Comparison of ENCODE assay signal across 24 cellular contexts in genomic region chr11:2442554-2442953, GRCh38. TPM values are rescaled to one million over a fixed set of nuclear protein-coding genes. Genes with fewer than 3 reads are reported as not detected.
DNase-seq lines count a peak whose midpoint lies in the region; ATAC-seq, FAIRE-seq and TF ChIP-seq lines count a peak whose summit lies in the region.
"Had no signal": no experiment of that assay in that cellular context is flagged by ENCODE, and none has a peak within 500 bp of the region (broad histone marks: within the 10 kb centered on the region; RNA-seq: fewer than 3 reads in every experiment).

No MANE protein-coding gene starts in this region.

- H3K9ac ChIP-seq in K562 (ENCODE audit: insufficient read depth in 1 of 2, low read depth in 2 of 2, low read length in 2 of 2): no peak overlapping the region
- H3K9ac ChIP-seq: neural progenitor cell had no signal

- H3K79me2 ChIP-seq in K562 (ENCODE audit: control insufficient read depth, insufficient read depth, low read length): no peaks in the 10 kb centered on the region
- H3K79me2 ChIP-seq in OCI-LY7 (ENCODE audit: insufficient read depth, low read depth, low read length): no peaks in the 10 kb centered on the region

- no peak overlapping the region for H3K4me2 ChIP-seq in K562 (ENCODE audit: insufficient read depth, low read length)
- H3K4me2 ChIP-seq in OCI-LY7 (ENCODE audit: low read length): no peak overlapping the region
- H3K4me2 ChIP-seq: neural progenitor cell had no signal

- in situ Hi-C loops in K562 (cut with MboI): no loop called here

- H4K20me1 ChIP-seq in K562 (replicated peaks; ENCODE audit: control insufficient read depth, insufficient read depth, low read length): peaks cover 9% of the 10 kb centered on the region
- no peaks in the 10 kb centered on the region for H4K20me1 ChIP-seq in OCI-LY7 (ENCODE audit: insufficient read depth, low read length)

- intact Hi-C loops in K562 (cut with micrococcal nuclease) (no loop called here), OCI-LY7 (cut with micrococcal nuclease; ENCODE audit: unreplicated experiment) (no loop called here), left ventricle myocardium inferior (cut with micrococcal nuclease) (no loop called here)

- no peak for FAIRE-seq in K562 (lab: Jason Lieb, UNC)

- no peak overlapping the region for H2AFZ ChIP-seq in K562 (ENCODE audit: low read depth, low read length)
- no peak overlapping the region for H2AFZ ChIP-seq in OCI-LY7 (ENCODE audit: low read length)
- H2AFZ ChIP-seq: neural progenitor cell had no signal

- H3K9me3 ChIP-seq in K562 (replicated peaks; ENCODE audit: control insufficient read depth, insufficient read depth, low read depth, low read length) (no peaks in the 10 kb centered on the region), OCI-LY7 (ENCODE audit: low read length) (no peaks in the 10 kb centered on the region), left ventricle myocardium inferior (replicated peaks) (peaks cover 16% of the 10 kb centered on the region)
- H3K9me3 ChIP-seq: gastrocnemius medialis, vagina had no signal

- 0% methylated on average over 1 of the region's 1 CpG for WGBS in K562 (ENCODE audit: insufficient coverage, low coverage, missing lambda C conversion rate)

- TF ChIP-seq RAD21 in K562 (CRISPR knock-in tag; conservative IDR thresholded peaks at IDR 0.05 in 1 of 2, IDR thresholded peaks at IDR 0.05 in 1 of 2): no peak

- no peak for TF ChIP-seq CTCF in K562 (IDR thresholded peaks at IDR 0.05 in 2 of 3, conservative IDR thresholded peaks at IDR 0.05 in 1 of 3; ENCODE audit: insufficient read depth in 2 of 3, low read depth in 1 of 3, low read length in 3 of 3)
- no peak for TF ChIP-seq CTCF in OCI-LY7 (conservative IDR thresholded peaks at IDR 0.05; ENCODE audit: low read length)
- no peak for TF ChIP-seq CTCF in left ventricle myocardium inferior (IDR thresholded peaks at IDR 0.05; ENCODE audit: borderline replicate concordance)

- POLR2A ChIA-PET in K562 (lab: Yijun Ruan, JAX) (no interaction called here), OCI-LY7 (lab: Charles Lee) (no interaction called here)

- H3K27ac ChIP-seq in K562 (ENCODE audit: extremely low read depth, low read depth, low read length): no peak overlapping the region
- H3K27ac ChIP-seq in OCI-LY7 (ENCODE audit: low read depth, low read length, poor library complexity, severe bottlenecking): no peak overlapping the region
- H3K27ac ChIP-seq in left ventricle myocardium inferior (replicated peaks): no peak overlapping the region
- H3K27ac ChIP-seq: esophagus muscularis mucosa, gastrocnemius medialis, neural progenitor cell, SK-N-MC, vagina had no signal

- no peak for TF ChIP-seq POLR2A in K562 (conservative IDR thresholded peaks at IDR 0.05)

- no peaks in the 10 kb centered on the region for H3K9me2 ChIP-seq in OCI-LY7 (ENCODE audit: insufficient read depth, low read length)

- H3K36me3 ChIP-seq in K562 (ENCODE audit: control insufficient read depth, insufficient read depth, low read length) (no peaks in the 10 kb centered on the region), OCI-LY7 (ENCODE audit: insufficient read depth, low read length) (no peaks in the 10 kb centered on the region), left ventricle myocardium inferior (no peaks in the 10 kb centered on the region)
- H3K36me3 ChIP-seq: esophagus muscularis mucosa, gastrocnemius medialis, neural progenitor cell, vagina had no signal

- H3K4me1 ChIP-seq in K562 (replicated peaks in 1 of 2; ENCODE audit: control insufficient read depth in 2 of 2, insufficient read depth in 2 of 2, low read length in 2 of 2) (peaks cover 0 to 22% of the 10 kb centered on the region in 2 experiments; a peak in 2 of 5 replicates), OCI-LY7 (ENCODE audit: insufficient read depth, low read length, poor library complexity, severe bottlenecking) (peaks cover 19% of the 10 kb centered on the region), left ventricle myocardium inferior (peaks cover 29% of the 10 kb centered on the region)
- H3K4me1 ChIP-seq: gastrocnemius medialis, neural progenitor cell had no signal

- peaks cover 0 to 26% of the 10 kb centered on the region in 2 experiments; a peak in 3 of 5 replicates for H3K27me3 ChIP-seq in K562 (ENCODE audit: control insufficient read depth in 2 of 2, insufficient read depth in 2 of 2, low read length in 2 of 2)
- H3K27me3 ChIP-seq in left ventricle myocardium inferior (ENCODE audit: low read depth): peaks cover 27% of the 10 kb centered on the region

- H3K4me3 ChIP-seq in K562 (no peak overlapping the region), OCI-LY7 (ENCODE audit: low read depth, low read length, poor library complexity, severe bottlenecking) (no peak overlapping the region), left ventricle myocardium inferior (no peak overlapping the region)
- H3K4me3 ChIP-seq: esophagus muscularis mucosa, gastrocnemius medialis, neural progenitor cell, SK-N-MC, vagina had no signal

- ATAC-seq in K562: no peak
- ATAC-seq: activated naive CD4-positive, alpha-beta T cell treated with anti-CD3 and anti-CD28 coated beads, Interleukin-2, amount 50 U/mL, for 72 hours; gastrocnemius medialis; stimulated activated effector memory CD8-positive, alpha-beta T cell treated with anti-CD3 and anti-CD28 coated beads, Interleukin-12 subunit alpha, Interleukin-12 subunit beta, amount 100 ng/mL, for 72 hours had no signal

- BruUV-seq in K562 (replicated peaks; lab: Mats Ljungman, UMichigan) (no TSS peak), OCI-LY7 (replicated peaks; lab: Mats Ljungman, UMichigan) (no TSS peak)

- no peaks in the 10 kb centered on the region for H3K9me1 ChIP-seq in K562 (ENCODE audit: control insufficient read depth, insufficient read depth, low read length)

- TF ChIP-seq EP300 in K562 (IDR thresholded peaks at IDR 0.05; ENCODE audit: low read length): no peak

- CTCF ChIA-PET in K562 (lab: Yijun Ruan, JAX; ENCODE audit: low intra/inter-chr PET ratio): no interaction called here
- CTCF ChIA-PET in OCI-LY7 (lab: Charles Lee; ENCODE audit: unreplicated experiment): no interaction called here

- peak; percentile 1 for DNase-seq in stimulated activated CD4-positive, alpha-beta T cell treated with anti-CD3 and anti-CD28 coated beads, Interleukin-4, amount 100 ng/mL, for 1 hour
- DNase-seq in stimulated activated CD4-positive, alpha-beta T cell treated with anti-CD3 and anti-CD28 coated beads, Interleukin-1b, Interleukin-23, amount 100 ng/mL, for 48 hours: no peak
- DNase-seq in NCI-H1105 (lab: John Stamatoyannopoulos, UW): peak; percentile 55
- DNase-seq in K562 (ENCODE audit: extremely low read depth in 1 of 4, low spot score in 3 of 4): no peak
- DNase-seq in OCI-LY7 (ENCODE audit: low spot score): no peak
- DNase-seq in left ventricle myocardium inferior: no peak
- DNase-seq in effector CD8-positive, alpha-beta T cell (lab: John Stamatoyannopoulos, UW): no peak
- DNase-seq: activated T-cell treated with anti-CD3 and anti-CD28 coated beads, Interleukin-2, amount 50 U/mL, for 48 hours; cerebellar nuclear complex; gastrocnemius medialis; GF-D8; hypothalamus; NCI-H2029 treated with DMSO at 0.1 percent for 48 hours; NCI-H446 had no signal

RNA-seq across cellular contexts. Expression of gene TRPM5, which starts 1.8 kb away (rescaled TPM):
- total RNA-seq in K562 (2011; cell fraction: chromatin; rRNA removed; ENCODE audit: low replicate concordance): not detected in 2 replicates
- not detected in 2 replicates for total RNA-seq in K562 (2011; cell fraction: nucleolus; rRNA removed)
- not detected in 2 replicates for total RNA-seq in K562 (2011; cell fraction: nucleoplasm; rRNA removed)
- total RNA-seq in K562 (2014; rRNA removed): not detected in 2 replicates
- not detected in 2 replicates for total RNA-seq in K562 (2014; rRNA removed; fragmentation: Illumina TruSeq; extraction: Trizol)
- not detected in 2 replicates for total RNA-seq in K562 (2015; rRNA removed; fragmentation: Illumina TruSeq; extraction: Trizol)
- not detected in 2 replicates for total RNA-seq in K562 (2021)
- polyA plus RNA-seq in K562 (2011; rRNA removed): not detected in 2 replicates
- not detected in 2 replicates for polyA plus RNA-seq in K562 (2011; cell fraction: cytosol; rRNA removed)
- not detected in 2 replicates for polyA plus RNA-seq in K562 (2011; cell fraction: nucleus; rRNA removed)
- polyA plus RNA-seq in K562 (2012): 0.03 TPM in 1 of 2 replicates, not detected in the other
- not detected in 2 replicates for polyA plus RNA-seq in K562 (2014; fragmentation: Illumina TruSeq; extraction: Trizol)
- not detected for polyA plus RNA-seq in K562 (2014; fragmentation: Nextera tagmentation; extraction: Ambion mirVana)
- polyA plus RNA-seq in K562 (2014; rRNA removed): not detected in 2 replicates
- not detected in 2 replicates for polyA minus RNA-seq in K562 (2011; rRNA and poly(A)+ RNA removed)
- not detected in 2 replicates for polyA minus RNA-seq in K562 (2011; cell fraction: cytosol; rRNA and poly(A)+ RNA removed)
- not detected in 2 replicates for polyA minus RNA-seq in K562 (2011; cell fraction: nucleus; rRNA and poly(A)+ RNA removed)
- not detected in 2 replicates for total RNA-seq in OCI-LY7 (2014; rRNA removed; shearing (Covaris generic))
- total RNA-seq in OCI-LY7 (2022): not detected in 2 replicates
- total RNA-seq in left ventricle myocardium inferior: not detected
- total RNA-seq: activated naive CD4-positive, alpha-beta T cell treated with anti-CD3 and anti-CD28 coated beads, Interleukin-2, amount 50 U/mL, for 72 hours; aorta; esophagus muscularis mucosa; gastrocnemius medialis; RPMI7951; temporal lobe; vagina had no signal
- polyA plus RNA-seq: liver had no signal

RNA-seq across cellular contexts. Expression of gene KCNQ1, which starts 2.3 kb away (rescaled TPM):
- total RNA-seq in K562 (2011; cell fraction: chromatin; rRNA removed; ENCODE audit: low replicate concordance): not detected in 2 replicates
- total RNA-seq in K562 (2011; cell fraction: nucleolus; rRNA removed): not detected in 2 replicates
- not detected in 2 replicates for total RNA-seq in K562 (2011; cell fraction: nucleoplasm; rRNA removed)
- total RNA-seq in K562 (2014; rRNA removed) (not detected in 2 replicates), K562 (2014; rRNA removed; fragmentation: Illumina TruSeq; extraction: Trizol) (not detected in 2 replicates), K562 (2015; rRNA removed; fragmentation: Illumina TruSeq; extraction: Trizol) (not detected in 2 replicates), K562 (2021) (0.44 and 0.45 TPM in 2 replicates), OCI-LY7 (2022) (1.3 and 1.8 TPM in 2 replicates), left ventricle myocardium inferior (41.8 TPM)
- polyA plus RNA-seq in K562 (2011; rRNA removed) (not detected in 2 replicates), K562 (2014; fragmentation: Illumina TruSeq; extraction: Trizol) (not detected in 2 replicates), K562 (2014; fragmentation: Nextera tagmentation; extraction: Ambion mirVana) (not detected), K562 (2014; rRNA removed) (not detected in 2 replicates)
- polyA plus RNA-seq in K562 (2011; cell fraction: cytosol; rRNA removed): 0.01 and 0.06 TPM in 2 replicates
- polyA plus RNA-seq in K562 (2011; cell fraction: nucleus; rRNA removed): not detected in 2 replicates
- polyA plus RNA-seq in K562 (2012): not detected in 2 replicates
- polyA minus RNA-seq in K562 (2011; rRNA and poly(A)+ RNA removed): not detected in 2 replicates
- not detected in 2 replicates for polyA minus RNA-seq in K562 (2011; cell fraction: cytosol; rRNA and poly(A)+ RNA removed)
- polyA minus RNA-seq in K562 (2011; cell fraction: nucleus; rRNA and poly(A)+ RNA removed): 0.13 TPM in 1 of 2 replicates, not detected in the other
- 0.22 and 0.72 TPM in 2 replicates for total RNA-seq in OCI-LY7 (2014; rRNA removed; shearing (Covaris generic))
- total RNA-seq: RPMI7951 had no signal

RNA-seq across cellular contexts. Expression of gene TSSC4, which starts 42.0 kb away (rescaled TPM):
- total RNA-seq in K562 (2011; cell fraction: chromatin; rRNA removed; ENCODE audit: low replicate concordance): 7.2 and 32.5 TPM in 2 replicates
- 37.2 and 47.1 TPM in 2 replicates for total RNA-seq in K562 (2011; cell fraction: nucleolus; rRNA removed)
- 21.3 and 24.4 TPM in 2 replicates for total RNA-seq in K562 (2011; cell fraction: nucleoplasm; rRNA removed)
- total RNA-seq in K562 (2014; rRNA removed) (53.4 and 63.9 TPM in 2 replicates), K562 (2014; rRNA removed; fragmentation: Illumina TruSeq; extraction: Trizol) (3.7 and 4.7 TPM in 2 replicates), K562 (2015; rRNA removed; fragmentation: Illumina TruSeq; extraction: Trizol) (35.3 and 35.5 TPM in 2 replicates), K562 (2021) (49.0 and 54.2 TPM in 2 replicates), OCI-LY7 (2022) (41.3 and 50.9 TPM in 2 replicates), left ventricle myocardium inferior (31.7 TPM)
- polyA plus RNA-seq in K562 (2011; rRNA removed) (11.0 and 16.2 TPM in 2 replicates), K562 (2014; fragmentation: Illumina TruSeq; extraction: Trizol) (6.2 and 22.8 TPM in 2 replicates), K562 (2014; fragmentation: Nextera tagmentation; extraction: Ambion mirVana) (1 to 10 TPM in 1 of 2 experiments, under 1 TPM in 1; 0.41 to 2.8 TPM), K562 (2014; rRNA removed) (29.1 and 32.5 TPM in 2 replicates)
- polyA plus RNA-seq in K562 (2011; cell fraction: cytosol; rRNA removed): 17.0 and 45.2 TPM in 2 replicates
- polyA plus RNA-seq in K562 (2011; cell fraction: nucleus; rRNA removed): 24.0 and 35.2 TPM in 2 replicates
- 37.3 and 42.1 TPM in 2 replicates for polyA plus RNA-seq in K562 (2012)
- 5.8 and 8.2 TPM in 2 replicates for polyA minus RNA-seq in K562 (2011; rRNA and poly(A)+ RNA removed)
- 13.1 and 16.7 TPM in 2 replicates for polyA minus RNA-seq in K562 (2011; cell fraction: cytosol; rRNA and poly(A)+ RNA removed)
- polyA minus RNA-seq in K562 (2011; cell fraction: nucleus; rRNA and poly(A)+ RNA removed): 26.9 and 33.5 TPM in 2 replicates
- total RNA-seq in OCI-LY7 (2014; rRNA removed; shearing (Covaris generic)): 40.4 and 43.5 TPM in 2 replicates

Comparison
In these comparisons a context has a peak if more than half of its experiments do, and no peak if none do; other contexts are left out.
1. DNase-seq: peak in stimulated activated CD4-positive, alpha-beta T cell treated with anti-CD3 and anti-CD28 coated beads, Interleukin-4, amount 100 ng/mL, for 1 hour (single experiment) and NCI-H1105 (single experiment); none in stimulated activated CD4-positive, alpha-beta T cell treated with anti-CD3 and anti-CD28 coated beads, Interleukin-1b, Interleukin-23, amount 100 ng/mL, for 48 hours (single experiment), K562 (0 of 4), OCI-LY7 (single experiment), left ventricle myocardium inferior (single experiment) and effector CD8-positive, alpha-beta T cell (single experiment).
2. RNA of gene KCNQ1, which starts 2.3 kb away (total RNA-seq): 41.8 TPM in left ventricle myocardium inferior (single experiment); 0.22 to 1.8 TPM in OCI-LY7 and 0.44 to 0.45 TPM in K562; every median in the first group is over 10 times any median in the second.